ENCODE assay signal across 29 cellular contexts in genomic region chr1:96259399-96259798, GRCh38.
DNase-seq lines count a peak whose midpoint lies in the region; ATAC-seq, FAIRE-seq and TF ChIP-seq lines count a peak whose summit lies in the region.
"Had no signal": no experiment of that assay in that cellular context is flagged by ENCODE, and none has a peak within 500 bp of the region (broad histone marks: within the 10 kb centered on the region; RNA-seq: fewer than 3 reads in every experiment).

No MANE protein-coding gene starts in this region.

- no peak overlapping the region for H2AFZ ChIP-seq in mesenchymal stem cell (ENCODE audit: low read depth, low read length)
- H2AFZ ChIP-seq: GM23248, hepatocyte had no signal

- H3K4me3 ChIP-seq in HUES48 (ENCODE audit: low read depth, low read length) (no peak overlapping the region), mesenchymal stem cell (ENCODE audit: insufficient read depth in 1 of 2, low read depth in 1 of 2, low read length in 2 of 2) (no peak overlapping the region), pancreas (no peak overlapping the region)
- H3K4me3 ChIP-seq: dorsolateral prefrontal cortex, gastroesophageal sphincter, GM23248, hepatocyte, MG63, right lobe of liver, spleen, thoracic aorta had no signal

- no peak overlapping the region for H3K9ac ChIP-seq in HUES48 (ENCODE audit: low read depth, low read length)
- H3K9ac ChIP-seq in mesenchymal stem cell (ENCODE audit: low read length) = no peak overlapping the region
- H3K9ac ChIP-seq: GM23248 had no signal

- H2BK15ac ChIP-seq in mesenchymal stem cell (ENCODE audit: low read depth, poor library complexity, severe bottlenecking) = no peak overlapping the region

- H4K91ac ChIP-seq in mesenchymal stem cell (ENCODE audit: low read length) = no peak overlapping the region

- no peak overlapping the region for H2BK120ac ChIP-seq in mesenchymal stem cell (ENCODE audit: low read depth, low read length)

- no peak overlapping the region for H3K18ac ChIP-seq in mesenchymal stem cell (ENCODE audit: low read depth in 1 of 2, low read length in 2 of 2)

- DNase-seq in D341Med (ENCODE audit: low spot score) = peak; percentile 81
- DNase-seq in astrocyte of the hippocampus (ENCODE audit: low read depth, low spot score) = peak; percentile 5
- DNase-seq in mesenchymal stem cell = no peak
- no peak for DNase-seq in GM19238 (ENCODE audit: insufficient read length, low spot score)
- no peak for DNase-seq in pancreas
- DNase-seq: activated CD8-positive, alpha-beta memory T cell treated with anti-CD3 and anti-CD28 coated beads, Interleukin-2, amount 50 U/mL, for 48 hours; activated CD8-positive, alpha-beta T cell treated with anti-CD3 and anti-CD28 coated beads for 36 hours; activated naive CD4-positive, alpha-beta T cell treated with Interleukin-2 at 50 U/mL for 16 hours; CD8-positive, alpha-beta T cell; dorsolateral prefrontal cortex; GDM1; GM23248; KG1; MG63; NCI-H1105; NCI-H187; NCI-H526; right lobe of liver; SHP77; spleen; stimulated activated CD4-positive, alpha-beta T cell treated with anti-CD3 and anti-CD28 coated beads, Interleukin-2, amount 100 ng/mL, for 24 hours had no signal

- no peak overlapping the region for H2BK12ac ChIP-seq in mesenchymal stem cell (ENCODE audit: low read length in 2 of 2)

- H3K4me2 ChIP-seq in mesenchymal stem cell (ENCODE audit: low read length, poor library complexity, severe bottlenecking) = peak overlapping the region; percentile 1
- H3K4me2 ChIP-seq: hepatocyte had no signal

- no peak for FAIRE-seq in pancreas (lab: Jason Lieb, UNC)
- FAIRE-seq: endothelial cell of umbilical vein had no signal

- no peak overlapping the region for H3K23ac ChIP-seq in mesenchymal stem cell (ENCODE audit: low read length in 2 of 2)

- no peak overlapping the region for H2BK5ac ChIP-seq in mesenchymal stem cell (ENCODE audit: low read depth, low read length, poor library complexity, severe bottlenecking)

- peaks cover 8% of the 10 kb centered on the region; the same call in 1 of the 2 replicates for H3K4me1 ChIP-seq in HUES48 (ENCODE audit: control insufficient read depth, insufficient read depth, low read length)
- H3K4me1 ChIP-seq in mesenchymal stem cell (ENCODE audit: control insufficient read depth, insufficient read depth, low read depth, low read length) = peaks cover 2% of the 10 kb centered on the region
- no peaks in the 10 kb centered on the region for H3K4me1 ChIP-seq in pancreas
- H3K4me1 ChIP-seq: gastroesophageal sphincter, right lobe of liver, spleen had no signal

- peak overlapping the region; percentile 64 for H3K27ac ChIP-seq in HUES48 (ENCODE audit: low read depth, low read length)
- no peak overlapping the region for H3K27ac ChIP-seq in mesenchymal stem cell (ENCODE audit: low read length, poor library complexity, severe bottlenecking)
- H3K27ac ChIP-seq in pancreas = no peak overlapping the region
- H3K27ac ChIP-seq: dorsolateral prefrontal cortex, gastroesophageal sphincter, GM23248, hepatocyte, neutrophil, right lobe of liver, spleen, thoracic aorta had no signal

- no peak for TF ChIP-seq CTCF in pancreas (IDR thresholded peaks at IDR 0.05)

- H3K9me3 ChIP-seq in HUES48 (ENCODE audit: control insufficient read depth, insufficient read depth, low read length) = no peaks in the 10 kb centered on the region
- H3K9me3 ChIP-seq in mesenchymal stem cell (ENCODE audit: control insufficient read depth, low read length) = no peaks in the 10 kb centered on the region
- H3K9me3 ChIP-seq in pancreas = no peaks in the 10 kb centered on the region
- H3K9me3 ChIP-seq: gastroesophageal sphincter, MG63, neutrophil, right lobe of liver, spleen, thoracic aorta had no signal

- no peak overlapping the region for H3K4ac ChIP-seq in mesenchymal stem cell (ENCODE audit: low read depth in 1 of 2, low read length in 2 of 2)

- no peaks in the 10 kb centered on the region for H3K36me3 ChIP-seq in HUES48 (ENCODE audit: control insufficient read depth, insufficient read depth, low read length)
- no peaks in the 10 kb centered on the region for H3K36me3 ChIP-seq in mesenchymal stem cell (ENCODE audit: control insufficient read depth in 1 of 2, insufficient read depth in 2 of 2, low read depth in 1 of 2, low read length in 2 of 2)
- no peaks in the 10 kb centered on the region for H3K36me3 ChIP-seq in pancreas
- H3K36me3 ChIP-seq: gastroesophageal sphincter, MG63, neutrophil, right lobe of liver, spleen, thoracic aorta had no signal

- H2AK5ac ChIP-seq in mesenchymal stem cell (ENCODE audit: low read length, severe bottlenecking) = no peak overlapping the region

- H3K27me3 ChIP-seq in HUES48 (ENCODE audit: control insufficient read depth, insufficient read depth, low read length) (no peaks in the 10 kb centered on the region), mesenchymal stem cell (ENCODE audit: control insufficient read depth in 1 of 2, insufficient read depth in 1 of 2, low read length in 2 of 2) (no peaks in the 10 kb centered on the region), pancreas (no peaks in the 10 kb centered on the region)
- H3K27me3 ChIP-seq: gastroesophageal sphincter, MG63, neutrophil, right lobe of liver, spleen had no signal

- no peak overlapping the region for H3K14ac ChIP-seq in mesenchymal stem cell (ENCODE audit: low read length in 2 of 2)

- ATAC-seq in pancreas = no peak
- no peak for ATAC-seq in HG02798 (IDR thresholded peaks at IDR 0.05; ENCODE audit: poor library complexity, unreplicated experiment)
- ATAC-seq: activated CD8-positive, alpha-beta T cell treated with anti-CD3 and anti-CD28 coated beads for 36 hours; CD8-positive, alpha-beta T cell; gastroesophageal sphincter; Panc1; right lobe of liver had no signal

- intact Hi-C loops in pancreas (cut with DNase I) = no loop called here

- no peak overlapping the region for H4K8ac ChIP-seq in mesenchymal stem cell (ENCODE audit: low read length)

- WGBS in mesenchymal stem cell = 57% methylated on average over 2 of the region's 2 CpGs
- 12 to 22% methylated on average over 2 of the region's 2 CpGs for WGBS in pancreas, 2 donors

- no peaks in the 10 kb centered on the region for H3K79me1 ChIP-seq in mesenchymal stem cell (replicated peaks; ENCODE audit: low read length, poor library complexity, severe bottlenecking)

Comparison
In these comparisons a context has a peak if more than half of its experiments do, and no peak if none do; other contexts are left out.
1. DNase-seq: peak in D341Med (single experiment) and astrocyte of the hippocampus (single experiment); none in mesenchymal stem cell (single experiment), GM19238 (single experiment) and pancreas (0 of 6).